In the genomic region with DNA sequence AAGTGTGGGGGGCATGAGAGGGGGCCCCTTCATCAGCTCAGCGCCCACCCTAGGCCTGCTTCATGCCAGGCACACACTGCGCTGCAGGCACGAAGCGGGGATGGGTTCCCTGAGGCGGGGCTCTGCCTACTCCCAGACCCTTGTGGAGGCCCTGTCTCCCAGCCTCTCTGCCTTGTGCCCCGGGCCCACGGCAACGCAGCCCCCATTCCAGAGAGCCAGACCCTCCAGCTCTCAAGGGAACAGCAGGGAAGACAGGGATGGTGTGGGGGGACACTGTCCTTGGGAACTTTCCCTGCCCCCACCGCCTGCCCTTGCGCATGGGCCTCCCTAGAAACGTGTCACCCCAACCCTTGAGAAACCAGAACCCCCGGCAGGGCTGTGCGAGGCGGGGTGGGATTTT, we compare ENCODE assay signal across 28 cellular contexts.
"Had no signal": no experiment of that assay in that cellular context is flagged by ENCODE, and none has a peak within 500 bp of the region (broad histone marks: within the 10 kb centered on the region; RNA-seq: fewer than 3 reads in every experiment).

No MANE protein-coding gene starts in this region.

- H3K4me1 ChIP-seq: ascending aorta had no signal

- H3K4me1 Mint-ChIP-seq: activated CD8-positive, alpha-beta memory T cell treated with anti-CD3 and anti-CD28 coated beads, Interleukin-2, amount 10 ng/mL, durations not matched to agents 7 days and 5 days; activated naive CD4-positive, alpha-beta T cell treated with anti-CD3 and anti-CD28 coated beads, Interleukin-2, amount 50 U/mL, for 24 hours; central memory CD8-positive, alpha-beta T cell had no signal

- DNase-seq: activated CD4-positive, alpha-beta memory T cell treated with anti-CD3 and anti-CD28 coated beads for 36 hours; activated CD4-positive, alpha-beta T cell treated with anti-CD3 and anti-CD28 coated beads for 36 hours; activated CD4-positive, alpha-beta T cell treated with anti-CD3 and anti-CD28 coated beads, Interleukin-2, amount 10 ng/mL, durations not matched to agents 24 days and 14 days; activated CD4-positive, CD25-positive, alpha-beta regulatory T cell; activated CD4-positive, CD25-positive, alpha-beta regulatory T cell treated with anti-CD3 and anti-CD28 coated beads, Interleukin-2, amount 50 U/mL, for 72 hours; activated CD8-positive, alpha-beta memory T cell treated with anti-CD3 and anti-CD28 coated beads, Interleukin-2, amount 10 ng/mL, durations not matched to agents 7 days and 5 days; activated CD8-positive, alpha-beta memory T cell treated with anti-CD3 and anti-CD28 coated beads, Interleukin-2, amount 50 U/mL, for 4 hours; activated CD8-positive, alpha-beta T cell treated with anti-CD3 and anti-CD28 coated beads, Interleukin-2, amount 10 ng/mL, durations not matched to agents 7 days and 5 days; activated effector memory CD4-positive, alpha-beta T cell treated with anti-CD3 and anti-CD28 coated beads, Interleukin-2, amount 50 U/mL, for 16 hours; activated naive CD4-positive, alpha-beta T cell treated with anti-CD3 and anti-CD28 coated beads for 36 hours; activated naive CD8-positive, alpha-beta T cell treated with anti-CD3 and anti-CD28 coated beads, Interleukin-2, amount 10 ng/mL, durations not matched to agents 7 days and 5 days; activated T-cell treated with anti-CD3 and anti-CD28 coated beads, Interleukin-2, amount 50 U/mL, for 1 hour; activated T-cell treated with anti-CD3 and anti-CD28 coated beads, Interleukin-2, amount 50 U/mL, for 48 hours; dorsolateral prefrontal cortex; effector memory CD4-positive, alpha-beta T cell; endodermal cell; foreskin fibroblast; T-helper 2 cell had no signal

- H3K9me3 Mint-ChIP-seq: activated CD4-positive, alpha-beta memory T cell treated with anti-CD3 and anti-CD28 coated beads for 36 hours; activated CD4-positive, alpha-beta T cell treated with anti-CD3 and anti-CD28 coated beads, Interleukin-2, amount 10 ng/mL, durations not matched to agents 24 days and 14 days; activated naive CD4-positive, alpha-beta T cell treated with anti-CD3 and anti-CD28 coated beads for 36 hours; activated naive CD4-positive, alpha-beta T cell treated with anti-CD3 and anti-CD28 coated beads, Interleukin-2, amount 50 U/mL, for 24 hours; activated naive CD8-positive, alpha-beta T cell treated with anti-CD3 and anti-CD28 coated beads, Interleukin-2, amount 10 ng/mL, durations not matched to agents 7 days and 5 days; activated T-helper 1 cell treated with anti-CD3 and anti-CD28 coated beads, Interleukin-12 subunit alpha, Interleukin-12 subunit beta, Interleukin-2, Interleukin-4 antibody, amounts not matched to agents 30 ng/mL and 10 ng/mL and 1 ng/mL, durations not matched to agents 14 hours and 24 hours and 36 hours; activated T-helper 2 cell treated with anti-CD3 and anti-CD28 coated beads, Interferon-gamma antibody, Interleukin-2, Interleukin-4, amounts not matched to agents 10 μg/mL and 5 μg/mL and 100 μg/mL, durations not matched to agents 14 hours and 24 hours and 36 hours; central memory CD8-positive, alpha-beta T cell; dendritic cell treated with granulocyte-macrophage colony-stimulating factor and Interleukin-4, amounts not matched to agents 40 ng/mL and 50 ng/mL, for 4 days had no signal

- H3K27me3 ChIP-seq: ascending aorta, breast epithelium, cardiac muscle cell, dorsolateral prefrontal cortex had no signal

- H3K36me3 ChIP-seq: ascending aorta, breast epithelium, cardiac muscle cell had no signal

- H3K27ac ChIP-seq: ascending aorta, breast epithelium, coronary artery, dorsolateral prefrontal cortex had no signal

- ATAC-seq: activated CD4-positive, alpha-beta T cell treated with anti-CD3 and anti-CD28 coated beads for 36 hours; activated CD8-positive, alpha-beta memory T cell treated with anti-CD3 and anti-CD28 coated beads, Interleukin-2, amount 10 ng/mL, durations not matched to agents 7 days and 5 days; activated CD8-positive, alpha-beta T cell treated with anti-CD3 and anti-CD28 coated beads, Interleukin-2, amount 10 ng/mL, durations not matched to agents 7 days and 5 days had no signal

- H3K4me3 ChIP-seq: ascending aorta, breast epithelium, cardiac muscle cell, coronary artery, dorsolateral prefrontal cortex had no signal

- H3K27ac Mint-ChIP-seq: activated CD4-positive, alpha-beta memory T cell treated with anti-CD3 and anti-CD28 coated beads for 36 hours; activated CD4-positive, alpha-beta T cell treated with anti-CD3 and anti-CD28 coated beads for 36 hours; activated CD4-positive, alpha-beta T cell treated with anti-CD3 and anti-CD28 coated beads, Interleukin-2, amount 10 ng/mL, durations not matched to agents 24 days and 14 days; activated CD8-positive, alpha-beta memory T cell treated with anti-CD3 and anti-CD28 coated beads, Interleukin-2, amount 10 ng/mL, durations not matched to agents 7 days and 5 days; activated CD8-positive, alpha-beta T cell treated with anti-CD3 and anti-CD28 coated beads, Interleukin-2, amount 10 ng/mL, durations not matched to agents 7 days and 5 days; activated naive CD4-positive, alpha-beta T cell treated with anti-CD3 and anti-CD28 coated beads for 36 hours; activated naive CD4-positive, alpha-beta T cell treated with anti-CD3 and anti-CD28 coated beads, Interleukin-2, amount 50 U/mL, for 24 hours; activated naive CD8-positive, alpha-beta T cell treated with anti-CD3 and anti-CD28 coated beads, Interleukin-2, amount 10 ng/mL, durations not matched to agents 7 days and 5 days; activated T-helper 1 cell treated with anti-CD3 and anti-CD28 coated beads, Interleukin-12 subunit alpha, Interleukin-12 subunit beta, Interleukin-2, Interleukin-4 antibody, amounts not matched to agents 30 ng/mL and 10 ng/mL and 1 ng/mL, durations not matched to agents 14 hours and 24 hours and 36 hours; activated T-helper 2 cell treated with anti-CD3 and anti-CD28 coated beads, Interferon-gamma antibody, Interleukin-2, Interleukin-4, amounts not matched to agents 10 μg/mL and 5 μg/mL and 100 μg/mL, durations not matched to agents 14 hours and 24 hours and 36 hours; dendritic cell treated with granulocyte-macrophage colony-stimulating factor and Interleukin-4, amounts not matched to agents 40 ng/mL and 50 ng/mL, for 4 days; endodermal cell had no signal

- H3K4me3 Mint-ChIP-seq: activated CD4-positive, alpha-beta memory T cell treated with anti-CD3 and anti-CD28 coated beads for 36 hours; activated CD4-positive, alpha-beta T cell treated with anti-CD3 and anti-CD28 coated beads for 36 hours; activated CD4-positive, alpha-beta T cell treated with anti-CD3 and anti-CD28 coated beads, Interleukin-2, amount 10 ng/mL, durations not matched to agents 24 days and 14 days; activated CD8-positive, alpha-beta memory T cell treated with anti-CD3 and anti-CD28 coated beads, Interleukin-2, amount 10 ng/mL, durations not matched to agents 7 days and 5 days; activated CD8-positive, alpha-beta T cell treated with anti-CD3 and anti-CD28 coated beads, Interleukin-2, amount 10 ng/mL, durations not matched to agents 7 days and 5 days; activated naive CD4-positive, alpha-beta T cell treated with anti-CD3 and anti-CD28 coated beads for 36 hours; activated naive CD4-positive, alpha-beta T cell treated with anti-CD3 and anti-CD28 coated beads, Interleukin-2, amount 50 U/mL, for 24 hours; activated naive CD8-positive, alpha-beta T cell treated with anti-CD3 and anti-CD28 coated beads, Interleukin-2, amount 10 ng/mL, durations not matched to agents 7 days and 5 days; activated T-helper 1 cell treated with anti-CD3 and anti-CD28 coated beads, Interleukin-12 subunit alpha, Interleukin-12 subunit beta, Interleukin-2, Interleukin-4 antibody, amounts not matched to agents 30 ng/mL and 10 ng/mL and 1 ng/mL, durations not matched to agents 14 hours and 24 hours and 36 hours; brain; central memory CD8-positive, alpha-beta T cell; dendritic cell treated with granulocyte-macrophage colony-stimulating factor and Interleukin-4, amounts not matched to agents 40 ng/mL and 50 ng/mL, for 4 days; endodermal cell had no signal

- H3K27me3 Mint-ChIP-seq: activated CD4-positive, alpha-beta T cell treated with anti-CD3 and anti-CD28 coated beads for 36 hours; activated CD8-positive, alpha-beta memory T cell treated with anti-CD3 and anti-CD28 coated beads, Interleukin-2, amount 10 ng/mL, durations not matched to agents 7 days and 5 days; activated naive CD4-positive, alpha-beta T cell treated with anti-CD3 and anti-CD28 coated beads, Interleukin-2, amount 50 U/mL, for 24 hours; brain had no signal

- H3K9me3 ChIP-seq: ascending aorta, breast epithelium had no signal
